17 cellular contexts compared by ENCODE assay signal in the genomic region with DNA sequence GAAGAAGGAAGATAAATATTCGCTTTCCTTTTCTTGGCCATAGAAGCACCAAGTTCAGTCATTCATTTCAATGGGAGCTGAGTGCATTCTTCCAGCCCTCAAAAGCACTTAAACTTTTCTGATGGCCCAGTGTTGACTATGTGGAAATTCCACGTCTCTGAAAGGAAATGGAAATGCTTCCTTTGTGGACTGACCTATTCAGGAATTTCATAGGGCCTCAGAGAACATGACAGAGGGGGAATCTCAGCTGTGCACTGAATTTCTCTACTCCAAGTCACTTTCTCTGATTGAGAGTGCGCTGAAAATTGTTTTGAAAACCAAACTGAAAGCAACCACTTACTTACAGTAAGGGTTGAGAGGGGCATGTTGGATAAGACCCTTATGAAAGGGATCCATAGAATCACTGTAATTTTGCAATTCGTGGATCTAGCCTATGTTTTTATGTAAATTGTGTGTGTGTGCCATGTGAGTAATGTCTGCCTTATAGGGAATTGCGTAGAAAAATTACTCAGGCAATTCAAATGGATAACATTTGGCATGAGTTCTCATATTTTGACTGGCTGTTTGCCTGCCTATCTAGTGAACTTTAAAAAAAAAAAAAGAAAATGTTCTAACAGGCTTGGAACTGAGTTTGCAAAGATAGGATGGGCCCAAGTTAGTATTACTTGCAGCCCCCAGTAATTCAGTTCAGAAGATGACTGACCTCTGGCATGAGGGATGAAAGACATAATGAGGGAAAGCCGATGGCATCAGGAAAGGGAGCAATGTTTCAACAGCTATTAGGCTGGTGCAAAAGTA.
DNase-seq lines count a peak whose midpoint lies in the region; ATAC-seq, FAIRE-seq and TF ChIP-seq lines count a peak whose summit lies in the region.
"Had no signal": no experiment of that assay in that cellular context is flagged by ENCODE, and none has a peak within 500 bp of the region (broad histone marks: within the 10 kb centered on the region; RNA-seq: fewer than 3 reads in every experiment).

No MANE protein-coding gene starts in this region.

- in situ Hi-C loops in brain microvascular endothelial cell (cut with HindIII; ENCODE audit: low pct_ligation_motif_present, low sequenced_read_pairs): no loop called here

- H4K20me1 ChIP-seq in GM23338 (replicated peaks; ENCODE audit: insufficient read depth): no peaks in the 10 kb centered on the region
- no peaks in the 10 kb centered on the region for H4K20me1 ChIP-seq in neural progenitor cell (ENCODE audit: low read depth)

- H3K27ac Mint-ChIP-seq in GM23338: 0 out of 2 replicates have a peak overlapping the region, but pooled peaks have one; percentile 28
- no peak overlapping the region for H3K27ac Mint-ChIP-seq in neural progenitor cell
- H3K27ac Mint-ChIP-seq: activated CD8-positive, alpha-beta T cell treated with anti-CD3 and anti-CD28 coated beads, Interleukin-2, amount 10 ng/mL, durations not matched to agents 7 days and 5 days; mesothelial cell of epicardium had no signal

- H3K9me3 Mint-ChIP-seq in GM23338 (no peaks in the 10 kb centered on the region; the same call in 2 of the 3 replicates), neural progenitor cell (no peaks in the 10 kb centered on the region)
- H3K9me3 Mint-ChIP-seq: mesothelial cell of epicardium had no signal

- peaks cover 2% of the 10 kb centered on the region for H3K27me3 Mint-ChIP-seq in GM23338 (ENCODE audit: insufficient read depth, low read depth, poor library complexity)
- H3K27me3 Mint-ChIP-seq in neural progenitor cell (ENCODE audit: insufficient read depth, low read depth): no peaks in the 10 kb centered on the region

- H3K36me3 ChIP-seq in GM23338 (ENCODE audit: insufficient read depth): no peaks in the 10 kb centered on the region
- no peaks in the 10 kb centered on the region for H3K36me3 ChIP-seq in brain microvascular endothelial cell (replicated peaks)
- H3K36me3 ChIP-seq in cardiac muscle cell: no peaks in the 10 kb centered on the region
- H3K36me3 ChIP-seq in pancreas: no peaks in the 10 kb centered on the region
- H3K36me3 ChIP-seq in neural progenitor cell: no peaks in the 10 kb centered on the region
- H3K36me3 ChIP-seq: neutrophil had no signal

- H3K9me3 ChIP-seq in cardiac muscle cell (ENCODE audit: low read depth): no peaks in the 10 kb centered on the region
- H3K9me3 ChIP-seq in pancreas: no peaks in the 10 kb centered on the region
- H3K9me3 ChIP-seq in neural progenitor cell (ENCODE audit: low read depth): no peaks in the 10 kb centered on the region
- H3K9me3 ChIP-seq: neutrophil had no signal

- H3K4me3 ChIP-seq in GM23338 (no peak overlapping the region), brain microvascular endothelial cell (ENCODE audit: low read depth, low read length) (no peak overlapping the region), cardiac muscle cell (no peak overlapping the region), pancreas (no peak overlapping the region), neural progenitor cell (no peak overlapping the region)
- H3K4me3 ChIP-seq: dorsolateral prefrontal cortex had no signal

- H3K4me1 Mint-ChIP-seq in GM23338: peaks cover 52% of the 10 kb centered on the region
- H3K4me1 Mint-ChIP-seq in neural progenitor cell: peaks cover 48% of the 10 kb centered on the region

- H3F3A ChIP-seq in GM23338 (replicated peaks; ENCODE audit: low read depth) (no peaks in the 10 kb centered on the region), neural progenitor cell (ENCODE audit: low read depth) (no peaks in the 10 kb centered on the region)

- DNase-seq in GM23338 (ENCODE audit: low spot score): peak; percentile 35
- peak; percentile 31 for DNase-seq in brain microvascular endothelial cell
- DNase-seq in cardiac muscle cell (ENCODE audit: low read depth in 1 of 2, low spot score in 1 of 2): peak; percentile 34 to 83
- DNase-seq in pancreas: no peak
- no peak for DNase-seq in SIG-M5 (lab: John Stamatoyannopoulos, UW)
- DNase-seq in neural progenitor cell (ENCODE audit: low spot score): no peak
- no peak for DNase-seq in anterior cingulate cortex (lab: John Stamatoyannopoulos, UW)
- DNase-seq: activated CD8-positive, alpha-beta T cell treated with anti-CD3 and anti-CD28 coated beads, Interleukin-2, amount 10 ng/mL, durations not matched to agents 7 days and 5 days; Calu3; dorsolateral prefrontal cortex; GF-D8; NCI-H1048; small intestine had no signal

- H3K9ac ChIP-seq in neural progenitor cell: no peak overlapping the region

- no peaks in the 10 kb centered on the region for H3K36me3 Mint-ChIP-seq in GM23338 (ENCODE audit: low read depth)
- H3K36me3 Mint-ChIP-seq in neural progenitor cell: no peaks in the 10 kb centered on the region
- H3K36me3 Mint-ChIP-seq: mesothelial cell of epicardium had no signal

- FAIRE-seq in pancreas (lab: Jason Lieb, UNC): no peak
- FAIRE-seq: small intestine had no signal

- peak overlapping the region; percentile 20; the same call in 1 of the 2 replicates for H3K4me2 ChIP-seq in GM23338
- no peak overlapping the region for H3K4me2 ChIP-seq in neural progenitor cell

- peak; percentile 45; the same call in 1 of the 3 replicates for ATAC-seq in GM23338
- ATAC-seq in pancreas: peak in 3 of 4 donors; percentile 49 to 70 (median 65)
- no peak for ATAC-seq in HG03520 (IDR thresholded peaks at IDR 0.05; ENCODE audit: unreplicated experiment)
- ATAC-seq: activated CD8-positive, alpha-beta T cell treated with anti-CD3 and anti-CD28 coated beads, Interleukin-2, amount 10 ng/mL, durations not matched to agents 7 days and 5 days; Panc1 had no signal

- no peak overlapping the region for H3K4me3 Mint-ChIP-seq in GM23338
- no peak overlapping the region for H3K4me3 Mint-ChIP-seq in neural progenitor cell
- H3K4me3 Mint-ChIP-seq: activated CD8-positive, alpha-beta T cell treated with anti-CD3 and anti-CD28 coated beads, Interleukin-2, amount 10 ng/mL, durations not matched to agents 7 days and 5 days; mesothelial cell of epicardium had no signal

- TF ChIP-seq CTCF in GM23338 (conservative IDR thresholded peaks at IDR 0.05; ENCODE audit: low read depth in 2 of 2) (no peak), brain microvascular endothelial cell (IDR thresholded peaks at IDR 0.05; ENCODE audit: low read depth, low read length, missing control alignments) (no peak), cardiac muscle cell (IDR thresholded peaks at IDR 0.05; ENCODE audit: low read depth, low read length) (no peak), pancreas (IDR thresholded peaks at IDR 0.05) (no peak), neural progenitor cell (IDR thresholded peaks at IDR 0.05) (no peak)

- no peaks in the 10 kb centered on the region for H3K79me2 ChIP-seq in GM23338 (replicated peaks; ENCODE audit: insufficient read depth)
- no peaks in the 10 kb centered on the region for H3K79me2 ChIP-seq in neural progenitor cell (ENCODE audit: low read depth)

- H3K4me1 ChIP-seq in GM23338 (ENCODE audit: insufficient read depth): peaks cover 38% of the 10 kb centered on the region
- peaks cover 12% of the 10 kb centered on the region for H3K4me1 ChIP-seq in cardiac muscle cell (ENCODE audit: low read depth)
- H3K4me1 ChIP-seq in pancreas: no peaks in the 10 kb centered on the region
- H3K4me1 ChIP-seq in neural progenitor cell: peaks cover 13% of the 10 kb centered on the region

- no peak overlapping the region for H2AFZ ChIP-seq in GM23338
- no peak overlapping the region for H2AFZ ChIP-seq in neural progenitor cell (replicated peaks)

- no peaks in the 10 kb centered on the region for H3K27me3 ChIP-seq in GM23338 (ENCODE audit: insufficient read depth)
- no peaks in the 10 kb centered on the region for H3K27me3 ChIP-seq in brain microvascular endothelial cell (replicated peaks)
- H3K27me3 ChIP-seq in cardiac muscle cell: no peaks in the 10 kb centered on the region
- no peaks in the 10 kb centered on the region for H3K27me3 ChIP-seq in pancreas
- no peaks in the 10 kb centered on the region for H3K27me3 ChIP-seq in neural progenitor cell
- H3K27me3 ChIP-seq: dorsolateral prefrontal cortex, neutrophil had no signal

- H3K27ac ChIP-seq in GM23338 (ENCODE audit: low read depth) (no peak overlapping the region), brain microvascular endothelial cell (peak overlapping the region; percentile 18), cardiac muscle cell (peak overlapping the region; percentile 3), pancreas (no peak overlapping the region), neural progenitor cell (no peak overlapping the region)
- H3K27ac ChIP-seq: neutrophil had no signal

- WGBS in pancreas, 2 donors: 71 to 72% methylated on average over 6 of the region's 6 CpGs

- no peaks in the 10 kb centered on the region; the same call in 1 of the 2 replicates for H3K9me2 ChIP-seq in GM23338 (ENCODE audit: insufficient read depth)

- intact Hi-C loops in pancreas (cut with DNase I): no loop called here

TF ChIP-seq in GM23338, 12 proteins besides CTCF, POLR2A, EP300 and RAD21:
- no peak for TF ChIP-seq CREB1 (CRISPR knock-in tag; IDR thresholded peaks at IDR 0.05; ENCODE audit: low read depth)
- no peak for TF ChIP-seq ZNF331 (CRISPR knock-in tag; IDR thresholded peaks at IDR 0.05; ENCODE audit: low read depth)

Comparison
In these comparisons a context has a peak if more than half of its experiments do, and no peak if none do; other contexts are left out.
1. DNase-seq: peak in GM23338 (single experiment), brain microvascular endothelial cell (single experiment) and cardiac muscle cell (2 of 2); none in pancreas (0 of 6), SIG-M5 (single experiment), neural progenitor cell (single experiment) and anterior cingulate cortex (0 of 58).
2. H3K27ac ChIP-seq: peak in brain microvascular endothelial cell (single experiment) and cardiac muscle cell (single experiment); none in GM23338 (single experiment), pancreas (0 of 4) and neural progenitor cell (single experiment).